Comparison of ENCODE assay signal across 10 cellular contexts in genomic region chr10:50275650-50276235, GRCh38. TPM values are rescaled to one million over a fixed set of nuclear protein-coding genes. Genes with fewer than 3 reads are reported as not detected.
DNase-seq lines count a peak whose midpoint lies in the region; ATAC-seq lines count a peak whose summit lies in the region.
"Had no signal": no experiment of that assay in that cellular context is flagged by ENCODE, and none has a peak within 500 bp of the region (broad histone marks: within the 10 kb centered on the region; RNA-seq: fewer than 3 reads in every experiment).

No MANE protein-coding gene starts in this region.

- 51% methylated on average over 3 of the region's 3 CpGs for WGBS in right cardiac atrium

- ATAC-seq in GM21619 (IDR thresholded peaks at IDR 0.05; ENCODE audit: unreplicated experiment) (peak; percentile 70), right cardiac atrium (no peak), GM18873 (IDR thresholded peaks at IDR 0.05; ENCODE audit: low FRiP score, unreplicated experiment) (no peak)

- DNase-seq in ELR (ENCODE audit: low read depth) = peak; percentile 45
- peak; percentile 23 for DNase-seq in MV-4-11 (lab: John Stamatoyannopoulos, UW)
- peak; percentile 5 for DNase-seq in activated T-helper 1 cell treated with anti-CD3 and anti-CD28 coated beads, Interleukin-12 subunit alpha, Interleukin-12 subunit beta, Interleukin-2, Interleukin-4 antibody, amounts not matched to agents 30 ng/mL and 10 ng/mL and 1 ng/mL, durations not matched to agents 14 hours and 24 hours and 36 hours (ENCODE audit: low spot score)
- peak; percentile 18 to 74 (median 63) for DNase-seq in right cardiac atrium
- DNase-seq in stimulated activated CD4-positive, alpha-beta T cell treated with anti-CD3 and anti-CD28 coated beads, Interleukin-4, amount 100 ng/mL, for 24 hours = peak; percentile 39
- no peak for DNase-seq in NCI-H526 treated with DMSO at 0.1 percent for 48 hours (lab: John Stamatoyannopoulos, UW)
- DNase-seq: natural killer cell had no signal

- peaks cover 18% of the 10 kb centered on the region for H3K27me3 Mint-ChIP-seq in activated T-helper 1 cell treated with anti-CD3 and anti-CD28 coated beads, Interleukin-12 subunit alpha, Interleukin-12 subunit beta, Interleukin-2, Interleukin-4 antibody, amounts not matched to agents 30 ng/mL and 10 ng/mL and 1 ng/mL, durations not matched to agents 14 hours and 24 hours and 36 hours (ENCODE audit: insufficient read depth)

- H3K9me3 ChIP-seq in right cardiac atrium (ENCODE audit: control insufficient read depth, low read length) = no peaks in the 10 kb centered on the region

- H3K27ac ChIP-seq in right cardiac atrium (ENCODE audit: low read length) = no peak overlapping the region

- H3K36me3 Mint-ChIP-seq in activated T-helper 1 cell treated with anti-CD3 and anti-CD28 coated beads, Interleukin-12 subunit alpha, Interleukin-12 subunit beta, Interleukin-2, Interleukin-4 antibody, amounts not matched to agents 30 ng/mL and 10 ng/mL and 1 ng/mL, durations not matched to agents 14 hours and 24 hours and 36 hours (ENCODE audit: low read depth) = no peaks in the 10 kb centered on the region
- H3K36me3 Mint-ChIP-seq: natural killer cell had no signal

- no peaks in the 10 kb centered on the region for H3K27me3 ChIP-seq in right cardiac atrium (ENCODE audit: control insufficient read depth, insufficient read depth)

- intact Hi-C loops in activated T-helper 1 cell treated with anti-CD3 and anti-CD28 coated beads, Interleukin-12 subunit alpha, Interleukin-12 subunit beta, Interleukin-2, Interleukin-4 antibody, amounts not matched to agents 30 ng/mL and 10 ng/mL and 1 ng/mL, durations not matched to agents 14 hours and 24 hours and 36 hours (cut with micrococcal nuclease) = loop anchor here (5.0 kb wide), 1 partner anchor 142 kb away; no protein-coding TSS in a partner anchor
- intact Hi-C loops in right cardiac atrium (cut with DNase I) = loop anchor here in 1 of 4 donors (10.0 kb wide), 1 partner anchor 359 kb away; no protein-coding TSS in a partner anchor

- peaks cover 3% of the 10 kb centered on the region for H3K9me3 Mint-ChIP-seq in activated T-helper 1 cell treated with anti-CD3 and anti-CD28 coated beads, Interleukin-12 subunit alpha, Interleukin-12 subunit beta, Interleukin-2, Interleukin-4 antibody, amounts not matched to agents 30 ng/mL and 10 ng/mL and 1 ng/mL, durations not matched to agents 14 hours and 24 hours and 36 hours
- H3K9me3 Mint-ChIP-seq: natural killer cell had no signal

- no peaks in the 10 kb centered on the region for H3K4me1 ChIP-seq in right cardiac atrium (ENCODE audit: control insufficient read depth, insufficient read depth, low read length)

- H3K4me3 Mint-ChIP-seq in activated T-helper 1 cell treated with anti-CD3 and anti-CD28 coated beads, Interleukin-12 subunit alpha, Interleukin-12 subunit beta, Interleukin-2, Interleukin-4 antibody, amounts not matched to agents 30 ng/mL and 10 ng/mL and 1 ng/mL, durations not matched to agents 14 hours and 24 hours and 36 hours = no peak overlapping the region
- H3K4me3 Mint-ChIP-seq: natural killer cell; T-helper 1 cell treated with Interleukin-12 subunit alpha and Interleukin-12 subunit beta and Interleukin-4 antibody, amounts not matched to agents 30 μg/mL and 1 μg/mL, for 36 hours had no signal

- H3K27ac Mint-ChIP-seq in activated T-helper 1 cell treated with anti-CD3 and anti-CD28 coated beads, Interleukin-12 subunit alpha, Interleukin-12 subunit beta, Interleukin-2, Interleukin-4 antibody, amounts not matched to agents 30 ng/mL and 10 ng/mL and 1 ng/mL, durations not matched to agents 14 hours and 24 hours and 36 hours = no peak overlapping the region
- H3K27ac Mint-ChIP-seq: natural killer cell; T-helper 1 cell treated with Interleukin-12 subunit alpha and Interleukin-12 subunit beta and Interleukin-4 antibody, amounts not matched to agents 30 μg/mL and 1 μg/mL, for 36 hours had no signal

- no peaks in the 10 kb centered on the region for H3K4me1 Mint-ChIP-seq in activated T-helper 1 cell treated with anti-CD3 and anti-CD28 coated beads, Interleukin-12 subunit alpha, Interleukin-12 subunit beta, Interleukin-2, Interleukin-4 antibody, amounts not matched to agents 30 ng/mL and 10 ng/mL and 1 ng/mL, durations not matched to agents 14 hours and 24 hours and 36 hours (ENCODE audit: low read depth)
- H3K4me1 Mint-ChIP-seq: natural killer cell had no signal

- no peak overlapping the region for H3K4me3 ChIP-seq in right cardiac atrium (ENCODE audit: low read length)

RNA-seq across cellular contexts. Expression of gene ASAH2, which starts 24.4 kb away (rescaled TPM):
- total RNA-seq in activated T-helper 1 cell treated with anti-CD3 and anti-CD28 coated beads, Interleukin-12 subunit alpha, Interleukin-12 subunit beta, Interleukin-2, Interleukin-4 antibody, amounts not matched to agents 30 ng/mL and 10 ng/mL and 1 ng/mL, durations not matched to agents 14 hours and 24 hours and 36 hours = 2.2 and 5.4 TPM in 2 replicates
- total RNA-seq in right cardiac atrium = 1 to 10 TPM; 1.4 to 4.5 (median 2.8) TPM
- 0.43 TPM for polyA plus RNA-seq in right cardiac atrium
